Comparison of ENCODE assay signal across 21 cellular contexts in the genomic region with DNA sequence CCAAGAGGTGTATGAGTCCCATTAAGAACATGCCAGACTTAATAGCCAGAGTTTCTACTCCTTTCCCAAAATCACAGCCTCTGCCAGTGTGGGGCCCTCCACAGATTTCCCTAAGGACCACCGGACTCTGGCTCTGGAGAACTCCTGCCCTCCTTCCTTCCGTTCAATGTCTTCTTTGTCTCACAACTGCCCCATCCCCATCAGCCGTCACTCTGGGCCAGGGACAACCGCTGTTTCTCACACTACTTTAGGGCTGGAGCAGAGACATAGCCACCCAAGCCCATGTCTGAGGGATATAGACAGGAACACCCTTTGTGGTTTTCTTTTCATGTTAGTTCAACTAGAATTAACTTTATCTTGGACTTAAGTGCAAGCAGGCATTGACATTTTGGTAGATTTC. TPM values are rescaled to one million over a fixed set of nuclear protein-coding genes. Genes with fewer than 3 reads are reported as not detected.
DNase-seq lines count a peak whose midpoint lies in the region; ATAC-seq, FAIRE-seq and TF ChIP-seq lines count a peak whose summit lies in the region.
"Had no signal": no experiment of that assay in that cellular context is flagged by ENCODE, and none has a peak within 500 bp of the region (broad histone marks: within the 10 kb centered on the region; RNA-seq: fewer than 3 reads in every experiment).

No MANE protein-coding gene starts in this region.

- H3K36me3 ChIP-seq in Panc1 (ENCODE audit: control insufficient read depth, insufficient read depth, low read length) (no peaks in the 10 kb centered on the region), HepG2 (replicated peaks in 1 of 2; ENCODE audit: control insufficient read depth in 1 of 2, insufficient read depth in 2 of 2, low read length in 2 of 2) (no peaks in the 10 kb centered on the region), spleen (no peaks in the 10 kb centered on the region)

- in situ Hi-C loops in Panc1 (cut with HindIII; ENCODE audit: low pct_unique_long_range_greater_than_20kb, low sequenced_read_pairs), result no loop called here
- in situ Hi-C loops in HepG2 (cut with HindIII; ENCODE audit: extremely low pct_ligation_motif_present, low pct_unique_long_range_greater_than_20kb), result loop anchor here (5.0 kb wide), 1 partner anchor 67 kb away; no protein-coding TSS in a partner anchor

- TF ChIP-seq POLR2A in HepG2 (IDR thresholded peaks at IDR 0.05; ENCODE audit: insufficient read depth in 1 of 2, low read depth in 2 of 2, low read length in 2 of 2) (no peak), spleen (IDR thresholded peaks at IDR 0.05) (no peak)

- intact Hi-C loops in Panc1 (cut with micrococcal nuclease; ENCODE audit: unreplicated experiment), result no loop called here
- intact Hi-C loops in HepG2 (cut with micrococcal nuclease; ENCODE audit: unreplicated experiment), result no loop called here
- intact Hi-C loops in spleen (cut with DNase I; ENCODE audit: low total_unique reads), result no loop called here

- H3K4me1 ChIP-seq in Panc1 (ENCODE audit: control insufficient read depth, insufficient read depth, low read length) (peaks cover 13% of the 10 kb centered on the region), HepG2 (ENCODE audit: insufficient read depth, low read length) (peaks cover 74% of the 10 kb centered on the region), spleen (peaks cover 0 to 18% (median 10%) of the 10 kb centered on the region in 6 donors)

- TF ChIP-seq RAD21 in HepG2 (CRISPR knock-in tag; IDR thresholded peaks at IDR 0.05), result no peak

- no peak overlapping the region for H3K4me3 Mint-ChIP-seq in activated naive CD4-positive, alpha-beta T cell treated with anti-CD3 and anti-CD28 coated beads, Interleukin-2, amount 10 ng/mL, durations not matched to agents 7 days and 5 days
- H3K4me3 Mint-ChIP-seq: CD8-positive, alpha-beta T cell had no signal

- POLR2A ChIA-PET in Panc1 (lab: Charles Lee), result no interaction called here
- POLR2A ChIA-PET in HepG2 (lab: Yijun Ruan, JAX), result interaction anchor here (1.6 to 2.2 kb wide), 2 partner anchors 32 to 183 kb away, joined by 3 to 10 read pairs; no protein-coding TSS in a partner anchor

- TF ChIP-seq CTCF in Panc1 (IDR thresholded peaks at IDR 0.05) (no peak), HepG2 (CRISPR knock-in tag; IDR thresholded peaks at IDR 0.05) (no peak), spleen (IDR thresholded peaks at IDR 0.05 in 8 of 11, conservative IDR thresholded peaks at IDR 0.05 in 3 of 11) (no peak)

- H3K9ac ChIP-seq in HepG2 (ENCODE audit: insufficient read depth, low read depth, low read length), result no peak overlapping the region

- no peak overlapping the region for H2AFZ ChIP-seq in HepG2 (ENCODE audit: low read length)

- H3K27me3 ChIP-seq in Panc1 (ENCODE audit: control insufficient read depth, insufficient read depth, low read length), result no peaks in the 10 kb centered on the region
- peaks cover 0 to 18% of the 10 kb centered on the region in 2 experiments; a peak in 3 of 5 replicates for H3K27me3 ChIP-seq in HepG2 (ENCODE audit: control insufficient read depth in 1 of 2, insufficient read depth in 2 of 2, low read length in 2 of 2)
- peaks cover 0 to 24% (median 3%) of the 10 kb centered on the region in 7 donors for H3K27me3 ChIP-seq in spleen (replicated peaks in 1 of 7)

- TF ChIP-seq EP300 in HepG2 (IDR thresholded peaks at IDR 0.05; ENCODE audit: low read depth in 2 of 2, low read length in 2 of 2), result no peak
- no peak for TF ChIP-seq EP300 in HepG2 (CRISPR knock-in tag; IDR thresholded peaks at IDR 0.05; ENCODE audit: borderline replicate concordance)

- peak overlapping the region; percentile 50 for H3K4me2 ChIP-seq in HepG2 (ENCODE audit: low read depth, low read length)

- H3K4me3 ChIP-seq in Panc1 (ENCODE audit: low read depth in 2 of 2, low read length in 2 of 2), result no peak overlapping the region
- no peak overlapping the region for H3K4me3 ChIP-seq in HepG2 (replicated peaks in 1 of 3; ENCODE audit: insufficient read depth in 1 of 3, low read depth in 2 of 3, low read length in 3 of 3)
- H3K4me3 ChIP-seq in spleen, result no peak overlapping the region

- ATAC-seq in Panc1 (no peak), HepG2 (no peak), HG02588 (IDR thresholded peaks at IDR 0.05; ENCODE audit: unreplicated experiment) (no peak)
- ATAC-seq: CD8-positive, alpha-beta T cell had no signal

- peak overlapping the region; percentile 50; the same call in 1 of the 2 replicates for H3K27ac ChIP-seq in Panc1 (ENCODE audit: low read length)
- H3K27ac ChIP-seq in HepG2 (ENCODE audit: extremely low read length, insufficient read depth, low read length), result no peak overlapping the region
- no peak overlapping the region for H3K27ac ChIP-seq in spleen

- peak; percentile 47 for DNase-seq in activated effector memory CD4-positive, alpha-beta T cell treated with anti-CD3 and anti-CD28 coated beads, Interleukin-2, amount 50 U/mL, for 16 hours
- no peak for DNase-seq in activated effector memory CD4-positive, alpha-beta T cell treated with Interleukin-2 at 50 U/mL for 16 hours
- no peak for DNase-seq in Panc1 (ENCODE audit: low read depth, low spot score)
- DNase-seq in HepG2 (ENCODE audit: low spot score), result no peak
- DNase-seq in spleen, result peak; percentile 32
- no peak for DNase-seq in T-helper 9 cell
- no peak for DNase-seq in activated naive CD4-positive, alpha-beta T cell treated with anti-CD3 and anti-CD28 coated beads, Interleukin-2, amount 10 ng/mL, durations not matched to agents 7 days and 5 days
- DNase-seq: 8988T; C1 segment of cervical spinal cord; CD8-positive, alpha-beta T cell; Kasumi-1; NCI-H1694 treated with DMSO at 0.1 percent for 48 hours; NCI-H2107; NCI-H446 treated with DMSO at 0.1 percent for 48 hours; NCI-H526 treated with DMSO at 0.1 percent for 48 hours; RPMI8226 had no signal

- BruUV-seq in Panc1 (replicated peaks; lab: Mats Ljungman, UMichigan) (no TSS peak), HepG2 (replicated peaks; lab: Mats Ljungman, UMichigan) (no TSS peak)

- no peak overlapping the region for H3K27ac Mint-ChIP-seq in activated naive CD4-positive, alpha-beta T cell treated with anti-CD3 and anti-CD28 coated beads, Interleukin-2, amount 10 ng/mL, durations not matched to agents 7 days and 5 days
- H3K27ac Mint-ChIP-seq: CD8-positive, alpha-beta T cell had no signal

- CTCF ChIA-PET in Panc1 (lab: Charles Lee), result interaction anchor here (0.6 to 0.8 kb wide), 2 partner anchors 175 to 193 kb away, joined by 3 read pairs; no protein-coding TSS in a partner anchor
- CTCF ChIA-PET in HepG2 (lab: Yijun Ruan, JAX; ENCODE audit: low intra/inter-chr PET ratio, low total read pairs), result interaction anchor here (1.1 to 5.4 kb wide), 2 partner anchors 70 to 115 kb away, joined by 5 to 138 read pairs; a partner anchor contains a TSS
- CTCF ChIA-PET in activated naive CD4-positive, alpha-beta T cell treated with anti-CD3 and anti-CD28 coated beads, Interleukin-2, amount 10 ng/mL, durations not matched to agents 7 days and 5 days (lab: Charles Lee), result interaction anchor here (0.6 to 12.3 kb wide), 9 partner anchors 11 to 134 kb away, joined by 3 to 184 read pairs (median 4); no protein-coding TSS in a partner anchor

- no peaks in the 10 kb centered on the region for H3K79me2 ChIP-seq in HepG2 (ENCODE audit: insufficient read depth, low read length)

- no peaks in the 10 kb centered on the region for H3K9me3 ChIP-seq in Panc1 (ENCODE audit: control insufficient read depth, insufficient read depth, low read depth, low read length)
- no peaks in the 10 kb centered on the region for H3K9me3 ChIP-seq in HepG2 (ENCODE audit: low read length)
- H3K9me3 ChIP-seq in spleen, result no peaks in the 10 kb centered on the region

- H3K27me3 Mint-ChIP-seq in activated naive CD4-positive, alpha-beta T cell treated with anti-CD3 and anti-CD28 coated beads, Interleukin-2, amount 10 ng/mL, durations not matched to agents 7 days and 5 days, result peaks cover 66% of the 10 kb centered on the region

- no peaks in the 10 kb centered on the region for H4K20me1 ChIP-seq in HepG2 (ENCODE audit: insufficient read depth, low read length)

- no peak for FAIRE-seq in HepG2 (lab: Jason Lieb, UNC)
- FAIRE-seq: G401.6, H54 had no signal

- peaks cover 6% of the 10 kb centered on the region for H3K4me1 Mint-ChIP-seq in activated naive CD4-positive, alpha-beta T cell treated with anti-CD3 and anti-CD28 coated beads, Interleukin-2, amount 10 ng/mL, durations not matched to agents 7 days and 5 days

- WGBS in HepG2 (ENCODE audit: low lambda C conversion rate), result 57% methylated on average over 4 of the region's 4 CpGs
- 93 to 95% (median 94%) methylated on average over 4 of the region's 4 CpGs for whole genome bisulfite sequencing in spleen, 5 donors

- H3K9me3 Mint-ChIP-seq in activated naive CD4-positive, alpha-beta T cell treated with anti-CD3 and anti-CD28 coated beads, Interleukin-2, amount 10 ng/mL, durations not matched to agents 7 days and 5 days, result no peaks in the 10 kb centered on the region
- H3K9me3 Mint-ChIP-seq: CD8-positive, alpha-beta T cell had no signal

- H3K36me3 Mint-ChIP-seq in activated naive CD4-positive, alpha-beta T cell treated with anti-CD3 and anti-CD28 coated beads, Interleukin-2, amount 10 ng/mL, durations not matched to agents 7 days and 5 days, result no peaks in the 10 kb centered on the region
- H3K36me3 Mint-ChIP-seq: CD8-positive, alpha-beta T cell had no signal

RNA-seq across cellular contexts. Expression of a gene that starts 6.6 kb away (rescaled TPM):
- total RNA-seq in Panc1 (2021; ENCODE audit: unreplicated experiment), result 32.2 TPM
- polyA plus RNA-seq in Panc1 (2012; ENCODE audit: insufficient read length), result 21.7 TPM
- 38.2 and 41.6 TPM in 2 replicates for total RNA-seq in HepG2 (2016; rRNA removed; fragmentation: Illumina TruSeq; extraction: Trizol)
- 8.4 and 9.3 TPM in 2 replicates for total RNA-seq in HepG2 (2016; cell fraction: cytosol; rRNA removed; fragmentation: Illumina TruSeq; extraction: Trizol; ENCODE audit: low read depth)
- 34.8 and 43.4 TPM in 2 replicates for total RNA-seq in HepG2 (2016; cell fraction: insoluble cytoplasmic fraction; rRNA removed; fragmentation: Illumina TruSeq; extraction: Trizol)
- 13.0 and 13.5 TPM in 2 replicates for total RNA-seq in HepG2 (2016; cell fraction: membrane; rRNA removed; fragmentation: Illumina TruSeq; extraction: Trizol)
- 42.3 and 48.2 TPM in 2 replicates for total RNA-seq in HepG2 (2016; cell fraction: nucleus; rRNA removed; fragmentation: Illumina TruSeq; extraction: Trizol)
- 15.2 and 23.3 TPM in 2 replicates for polyA plus RNA-seq in HepG2 (2011; rRNA removed)
- 16.5 and 17.1 TPM in 2 replicates for polyA plus RNA-seq in HepG2 (2011; cell fraction: cytosol; rRNA removed)
- 43.9 and 56.8 TPM in 2 replicates for polyA plus RNA-seq in HepG2 (2011; cell fraction: nucleus; rRNA removed)
- 4.3 and 9.3 TPM in 2 replicates for polyA plus RNA-seq in HepG2 (2012)
- polyA plus RNA-seq in HepG2 (2016; cell fraction: cytosol; fragmentation: Illumina TruSeq; extraction: Trizol; ENCODE audit: low read depth), result 3.2 and 3.4 TPM in 2 replicates
- 47.8 and 50.2 TPM in 2 replicates for polyA plus RNA-seq in HepG2 (2016; cell fraction: insoluble cytoplasmic fraction; fragmentation: Illumina TruSeq; extraction: Trizol; ENCODE audit: low read depth)
- polyA plus RNA-seq in HepG2 (2016; cell fraction: membrane; fragmentation: Illumina TruSeq; extraction: Trizol; ENCODE audit: low read depth), result 9.9 TPM in 2 replicates
- 98.7 and 99.6 TPM in 2 replicates for polyA plus RNA-seq in HepG2 (2016; cell fraction: nucleus; fragmentation: Illumina TruSeq; extraction: Trizol; ENCODE audit: insufficient read depth, low read depth)
- polyA minus RNA-seq in HepG2 (2011; rRNA and poly(A)+ RNA removed; ENCODE audit: low replicate concordance), result 0.07 and 45.1 TPM in 2 replicates
- polyA minus RNA-seq in HepG2 (2011; cell fraction: cytosol; rRNA and poly(A)+ RNA removed), result 11.7 and 16.0 TPM in 2 replicates
- 13.9 and 19.8 TPM in 2 replicates for polyA minus RNA-seq in HepG2 (2011; cell fraction: nucleus; rRNA and poly(A)+ RNA removed)
- total RNA-seq in spleen, result 10 to 100 TPM; 34.0 to 50.8 (median 41.3) TPM
- polyA plus RNA-seq in spleen, result 10 to 100 TPM; 20.3 to 26.8 (median 26.3) TPM

RNA-seq across cellular contexts. Expression of a gene that starts 17.4 kb away (rescaled TPM):
- total RNA-seq in Panc1 (2021; ENCODE audit: unreplicated experiment) (0.21 TPM), HepG2 (2016; rRNA removed; fragmentation: Illumina TruSeq; extraction: Trizol) (not detected in 2 replicates), spleen (not detected)
- polyA plus RNA-seq in Panc1 (2012; ENCODE audit: insufficient read length), result not detected
- total RNA-seq in HepG2 (2016; cell fraction: cytosol; rRNA removed; fragmentation: Illumina TruSeq; extraction: Trizol; ENCODE audit: low read depth), result not detected in 2 replicates
- total RNA-seq in HepG2 (2016; cell fraction: insoluble cytoplasmic fraction; rRNA removed; fragmentation: Illumina TruSeq; extraction: Trizol), result not detected in 2 replicates
- not detected in 2 replicates for total RNA-seq in HepG2 (2016; cell fraction: membrane; rRNA removed; fragmentation: Illumina TruSeq; extraction: Trizol)
- total RNA-seq in HepG2 (2016; cell fraction: nucleus; rRNA removed; fragmentation: Illumina TruSeq; extraction: Trizol), result not detected in 2 replicates
- polyA plus RNA-seq in HepG2 (2011; rRNA removed) (0.04 and 0.05 TPM in 2 replicates), spleen (not detected)
- polyA plus RNA-seq in HepG2 (2011; cell fraction: cytosol; rRNA removed), result not detected in 2 replicates
- 0.06 and 0.14 TPM in 2 replicates for polyA plus RNA-seq in HepG2 (2011; cell fraction: nucleus; rRNA removed)
- polyA plus RNA-seq in HepG2 (2012), result not detected in 2 replicates
- polyA plus RNA-seq in HepG2 (2016; cell fraction: cytosol; fragmentation: Illumina TruSeq; extraction: Trizol; ENCODE audit: low read depth), result not detected in 2 replicates
- not detected in 2 replicates for polyA plus RNA-seq in HepG2 (2016; cell fraction: insoluble cytoplasmic fraction; fragmentation: Illumina TruSeq; extraction: Trizol; ENCODE audit: low read depth)
- not detected in 2 replicates for polyA plus RNA-seq in HepG2 (2016; cell fraction: membrane; fragmentation: Illumina TruSeq; extraction: Trizol; ENCODE audit: low read depth)
- not detected in 2 replicates for polyA plus RNA-seq in HepG2 (2016; cell fraction: nucleus; fragmentation: Illumina TruSeq; extraction: Trizol; ENCODE audit: insufficient read depth, low read depth)
- polyA minus RNA-seq in HepG2 (2011; rRNA and poly(A)+ RNA removed; ENCODE audit: low replicate concordance), result not detected in 2 replicates
- polyA minus RNA-seq in HepG2 (2011; cell fraction: cytosol; rRNA and poly(A)+ RNA removed), result not detected in 2 replicates
- polyA minus RNA-seq in HepG2 (2011; cell fraction: nucleus; rRNA and poly(A)+ RNA removed), result 0.75 TPM in 1 of 2 replicates, not detected in the other
- total RNA-seq: CD8-positive, alpha-beta T cell; Daoy; MCF 10A had no signal

Comparison
In these comparisons a context has a peak if more than half of its experiments do, and no peak if none do; other contexts are left out.
1. DNase-seq: peak in activated effector memory CD4-positive, alpha-beta T cell treated with anti-CD3 and anti-CD28 coated beads, Interleukin-2, amount 50 U/mL, for 16 hours (single experiment) and spleen (single experiment); none in activated effector memory CD4-positive, alpha-beta T cell treated with Interleukin-2 at 50 U/mL for 16 hours (single experiment), Panc1 (single experiment), HepG2 (single experiment), T-helper 9 cell (single experiment) and activated naive CD4-positive, alpha-beta T cell treated with anti-CD3 and anti-CD28 coated beads, Interleukin-2, amount 10 ng/mL, durations not matched to agents 7 days and 5 days (single experiment).